ENCODE assay signal across 12 cellular contexts in genomic region chr10:62769574-62770242, GRCh38. TPM values are rescaled to one million over a fixed set of nuclear protein-coding genes. Genes with fewer than 3 reads are reported as not detected.
DNase-seq lines count a peak whose midpoint lies in the region; ATAC-seq and TF ChIP-seq lines count a peak whose summit lies in the region.
"Had no signal": no experiment of that assay in that cellular context is flagged by ENCODE, and none has a peak within 500 bp of the region (broad histone marks: within the 10 kb centered on the region; RNA-seq: fewer than 3 reads in every experiment).

No MANE protein-coding gene starts in this region.

- DNase-seq in Daoy (ENCODE audit: low read depth) (peak; percentile 9), heart right ventricle (no peak), NOMO-1 (lab: John Stamatoyannopoulos, UW; ENCODE audit: unreplicated experiment in 2 of 2) (no peak), stomach (no peak)
- DNase-seq in activated T-cell treated with anti-CD3 and anti-CD28 coated beads, Interleukin-2, amount 50 U/mL, for 48 hours = no peak
- DNase-seq in activated naive CD4-positive, alpha-beta T cell treated with Interleukin-2 at 50 U/mL for 16 hours = no peak
- DNase-seq: activated CD4-positive, alpha-beta T cell treated with anti-CD3 and anti-CD28 coated beads for 1 hour; body of pancreas; Caco-2; KG1 had no signal

- TF ChIP-seq EP300 in stomach (IDR thresholded peaks at IDR 0.05) = no peak

- H3K27ac ChIP-seq in heart right ventricle = no peak overlapping the region
- no peak overlapping the region for H3K27ac ChIP-seq in stomach
- H3K27ac ChIP-seq: body of pancreas had no signal

- peaks cover 0 to 37% (median 19%) of the 10 kb centered on the region in 9 donors for H3K4me1 ChIP-seq in heart right ventricle
- no peaks in the 10 kb centered on the region for H3K4me1 ChIP-seq in stomach
- H3K4me1 ChIP-seq: body of pancreas had no signal

- intact Hi-C loops in heart right ventricle (cut with DNase I) (loop anchor here in 1 of 10 donors (2.0 kb wide), 1 partner anchor 37 kb away; no protein-coding TSS in a partner anchor), stomach (cut with DNase I; ENCODE audit: low total_unique reads) (no loop called here)

- TF ChIP-seq POLR2A in stomach (IDR thresholded peaks at IDR 0.05) = no peak

- ATAC-seq in GM19463 (IDR thresholded peaks at IDR 0.05; ENCODE audit: unreplicated experiment) = peak; percentile 77
- ATAC-seq in HG03460 (IDR thresholded peaks at IDR 0.05; ENCODE audit: unreplicated experiment) = peak; percentile 62
- peak in 7 of 8 donors; percentile 50 to 72 (median 53) for ATAC-seq in heart right ventricle
- ATAC-seq: body of pancreas had no signal

- 97 to 100% methylated on average over 1 of the region's 1 CpG for WGBS in heart right ventricle, 2 donors
- 82 to 100% (median 96%) methylated on average over 1 of the region's 1 CpG for WGBS in stomach, 5 donors

- H3K36me3 ChIP-seq in heart right ventricle (no peaks in the 10 kb centered on the region), stomach (no peaks in the 10 kb centered on the region)

- H3K9me3 ChIP-seq in heart right ventricle (no peaks in the 10 kb centered on the region), stomach (no peaks in the 10 kb centered on the region)
- H3K9me3 ChIP-seq: body of pancreas, Caco-2 had no signal

- H3K27me3 ChIP-seq in heart right ventricle (no peaks in the 10 kb centered on the region), stomach (no peaks in the 10 kb centered on the region)
- H3K27me3 ChIP-seq: body of pancreas had no signal

- TF ChIP-seq CTCF in heart right ventricle (IDR thresholded peaks at IDR 0.05) = no peak
- TF ChIP-seq CTCF in stomach (IDR thresholded peaks at IDR 0.05) = no peak

- H3K4me3 ChIP-seq in heart right ventricle (no peak overlapping the region), stomach (no peak overlapping the region)
- H3K4me3 ChIP-seq: body of pancreas had no signal

RNA-seq across cellular contexts. Expression of gene ADO, which starts 34.8 kb away (rescaled TPM):
- total RNA-seq in Daoy (2014; rRNA removed; shearing (Covaris generic)) = 25.4 and 27.4 TPM in 2 replicates
- total RNA-seq in heart right ventricle (10 to 100 TPM; 14.9 to 21.0 (median 17.5) TPM), stomach (10 to 100 TPM in 4 of 5 donors, 1 to 10 TPM in 1; 1.8 to 25.4 (median 18.2) TPM)
- polyA plus RNA-seq in heart right ventricle (10 to 100 TPM in 1 of 2 donors, 1 to 10 TPM in 1; 5.1 to 14.6 TPM), stomach (1 to 10 TPM; 6.1 to 9.6 (median 9.4) TPM)

RNA-seq across cellular contexts. Expression of gene EGR2, which starts 46.5 kb away (rescaled TPM):
- 1.4 and 3.1 TPM in 2 replicates for total RNA-seq in Daoy (2014; rRNA removed; shearing (Covaris generic))
- total RNA-seq in heart right ventricle = 10 to 100 TPM in 1 of 10 donors, 1 to 10 TPM in 7, under 1 TPM in 2; 0.49 to 19.3 (median 3.6) TPM
- polyA plus RNA-seq in heart right ventricle = 1 to 10 TPM in 1 of 2 donors, under 1 TPM in 1; 0.99 to 2.2 TPM
- 1 to 10 TPM in 1 of 5 donors, under 1 TPM in 1, not detected in 3; 0.73 to 5.8 TPM for total RNA-seq in stomach
- polyA plus RNA-seq in stomach = 1 to 10 TPM in 2 of 3 donors, under 1 TPM in 1; 0.46 to 1.2 (median 1.2) TPM
